ENCODE assay signal across 21 cellular contexts in genomic region chr19:35760711-35761349, GRCh38. TPM values are rescaled to one million over a fixed set of nuclear protein-coding genes. Genes with fewer than 3 reads are reported as not detected.
"Had no signal": no experiment of that assay in that cellular context is flagged by ENCODE, and none has a peak within 500 bp of the region (broad histone marks: within the 10 kb centered on the region; RNA-seq: fewer than 3 reads in every experiment).

No MANE protein-coding gene starts in this region.

- H3K9me3 ChIP-seq: body of pancreas, colonic mucosa, esophagus squamous epithelium, pancreas, sigmoid colon, thoracic aorta had no signal

- DNase-seq: activated CD4-positive, alpha-beta T cell treated with anti-CD3 and anti-CD28 coated beads for 48 hours; activated CD8-positive, alpha-beta memory T cell treated with anti-CD3 and anti-CD28 coated beads, Interleukin-2, amount 50 U/mL, for 4 hours; activated CD8-positive, alpha-beta T cell treated with anti-CD3 and anti-CD28 coated beads, Interleukin-2, amount 10 ng/mL, durations not matched to agents 7 days and 5 days; activated effector memory CD4-positive, alpha-beta T cell treated with anti-CD3 and anti-CD28 coated beads, Interleukin-2, amount 50 U/mL, for 16 hours; activated T-cell treated with anti-CD3 and anti-CD28 coated beads, Interleukin-2, amount 50 U/mL, for 48 hours; amniotic stem cell; body of pancreas; central memory CD4-positive, alpha-beta T cell; colonic mucosa; esophagus squamous epithelium; glutamatergic neuron; hypothalamus; left ventricle myocardium superior; mesendoderm; sigmoid colon; stimulated activated CD4-positive, alpha-beta T cell treated with anti-CD3 and anti-CD28 coated beads, Interleukin-1b, Interleukin-23, amount 100 ng/mL, for 48 hours had no signal

- H3K27me3 Mint-ChIP-seq: activated naive CD8-positive, alpha-beta T cell had no signal

- H3K27ac Mint-ChIP-seq: activated CD8-positive, alpha-beta T cell treated with anti-CD3 and anti-CD28 coated beads, Interleukin-2, amount 10 ng/mL, durations not matched to agents 7 days and 5 days; activated naive CD8-positive, alpha-beta T cell; WTC11 had no signal

- H3K4me3 Mint-ChIP-seq: activated CD8-positive, alpha-beta T cell treated with anti-CD3 and anti-CD28 coated beads, Interleukin-2, amount 10 ng/mL, durations not matched to agents 7 days and 5 days; WTC11 had no signal

- H3K9me3 Mint-ChIP-seq: WTC11 had no signal

- H3K4me1 ChIP-seq: colonic mucosa had no signal

- ATAC-seq: activated CD8-positive, alpha-beta T cell treated with anti-CD3 and anti-CD28 coated beads, Interleukin-2, amount 10 ng/mL, durations not matched to agents 7 days and 5 days; body of pancreas; left ventricle myocardium superior; pancreas; WTC11 had no signal

- H3K36me3 Mint-ChIP-seq: activated naive CD8-positive, alpha-beta T cell had no signal

- H3K27me3 ChIP-seq: body of pancreas, colonic mucosa, esophagus squamous epithelium, pancreas, sigmoid colon had no signal

- H3K4me3 ChIP-seq: body of pancreas, colonic mucosa, esophagus squamous epithelium, pancreas, sigmoid colon, thoracic aorta had no signal

- H3K27ac ChIP-seq: body of pancreas, colonic mucosa, esophagus squamous epithelium, pancreas, sigmoid colon, thoracic aorta had no signal

- H3K36me3 ChIP-seq: colonic mucosa, pancreas had no signal

RNA-seq across cellular contexts. Expression of gene HSPB6, which starts 4.0 kb away (rescaled TPM):
- total RNA-seq: T-helper 1 cell treated with Interleukin-12 subunit alpha and Interleukin-12 subunit beta and Interleukin-4 antibody, amounts not matched to agents 30 ng/mL and 1 ng/mL, for 36 hours had no signal
